Comparison of ENCODE assay signal across 1 cellular context in genomic region chr11:94171693-94172440, GRCh38.
TF ChIP-seq lines count a peak whose summit lies in the region.

No MANE protein-coding gene starts in this region.

TF ChIP-seq in WTC11, 78 proteins besides CTCF, POLR2A, EP300 and RAD21 (continued from another document):
- TF ChIP-seq FOXP1 (CRISPR knock-in tag; IDR thresholded peaks at IDR 0.05; ENCODE audit: borderline replicate concordance) = no peak
- no peak for TF ChIP-seq NR3C1 (CRISPR knock-in tag; conservative IDR thresholded peaks at IDR 0.05; ENCODE audit: low read depth)
- no peak for TF ChIP-seq ATF1 (CRISPR knock-in tag; IDR thresholded peaks at IDR 0.05)
- no peak for TF ChIP-seq JUN (CRISPR knock-in tag; IDR thresholded peaks at IDR 0.05)
- TF ChIP-seq, protein P1, sequence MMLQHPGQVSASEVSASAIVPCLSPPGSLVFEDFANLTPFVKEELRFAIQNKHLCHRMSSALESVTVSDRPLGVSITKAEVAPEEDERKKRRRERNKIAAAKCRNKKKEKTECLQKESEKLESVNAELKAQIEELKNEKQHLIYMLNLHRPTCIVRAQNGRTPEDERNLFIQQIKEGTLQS (CRISPR knock-in tag; conservative IDR thresholded peaks at IDR 0.05) = no peak
- TF ChIP-seq, protein P2, sequence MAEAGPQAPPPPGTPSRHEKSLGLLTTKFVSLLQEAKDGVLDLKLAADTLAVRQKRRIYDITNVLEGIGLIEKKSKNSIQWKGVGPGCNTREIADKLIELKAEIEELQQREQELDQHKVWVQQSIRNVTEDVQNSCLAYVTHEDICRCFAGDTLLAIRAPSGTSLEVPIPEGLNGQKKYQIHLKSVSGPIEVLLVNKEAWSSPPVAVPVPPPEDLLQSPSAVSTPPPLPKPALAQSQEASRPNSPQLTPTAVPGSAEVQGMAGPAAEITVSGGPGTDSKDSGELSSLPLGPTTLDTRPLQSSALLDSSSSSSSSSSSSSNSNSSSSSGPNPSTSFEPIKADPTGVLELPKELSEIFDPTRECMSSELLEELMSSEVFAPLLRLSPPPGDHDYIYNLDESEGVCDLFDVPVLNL (CRISPR knock-in tag; IDR thresholded peaks at IDR 0.05; ENCODE audit: borderline replicate concordance, low read depth) = no peak
- TF ChIP-seq, protein P3, sequence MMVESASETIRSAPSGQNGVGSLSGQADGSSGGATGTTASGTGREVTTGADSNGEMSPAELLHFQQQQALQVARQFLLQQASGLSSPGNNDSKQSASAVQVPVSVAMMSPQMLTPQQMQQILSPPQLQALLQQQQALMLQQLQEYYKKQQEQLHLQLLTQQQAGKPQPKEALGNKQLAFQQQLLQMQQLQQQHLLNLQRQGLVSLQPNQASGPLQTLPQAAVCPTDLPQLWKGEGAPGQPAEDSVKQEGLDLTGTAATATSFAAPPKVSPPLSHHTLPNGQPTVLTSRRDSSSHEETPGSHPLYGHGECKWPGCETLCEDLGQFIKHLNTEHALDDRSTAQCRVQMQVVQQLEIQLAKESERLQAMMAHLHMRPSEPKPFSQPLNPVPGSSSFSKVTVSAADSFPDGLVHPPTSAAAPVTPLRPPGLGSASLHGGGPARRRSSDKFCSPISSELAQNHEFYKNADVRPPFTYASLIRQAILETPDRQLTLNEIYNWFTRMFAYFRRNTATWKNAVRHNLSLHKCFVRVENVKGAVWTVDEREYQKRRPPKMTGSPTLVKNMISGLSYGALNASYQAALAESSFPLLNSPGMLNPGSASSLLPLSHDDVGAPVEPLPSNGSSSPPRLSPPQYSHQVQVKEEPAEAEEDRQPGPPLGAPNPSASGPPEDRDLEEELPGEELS (CRISPR knock-in tag; IDR thresholded peaks at IDR 0.05) = no peak
- TF ChIP-seq TEAD4 (CRISPR knock-in tag; IDR thresholded peaks at IDR 0.05) = no peak
- no peak for TF ChIP-seq ZNF425 (CRISPR knock-in tag; conservative IDR thresholded peaks at IDR 0.05)
- no peak for TF ChIP-seq CBFB (CRISPR knock-in tag; IDR thresholded peaks at IDR 0.05; ENCODE audit: low read depth)
TF ChIP-seq in WTC11: peak in this region for 0.
